38 cellular contexts compared by ENCODE assay signal in genomic region chrX:110170029-110170428, GRCh38.
"Had no signal": no experiment of that assay in that cellular context is flagged by ENCODE, and none has a peak within 500 bp of the region (broad histone marks: within the 10 kb centered on the region; RNA-seq: fewer than 3 reads in every experiment).

No MANE protein-coding gene starts in this region.

- H3K27ac Mint-ChIP-seq: activated naive CD4-positive, alpha-beta T cell treated with anti-CD3 and anti-CD28 coated beads for 36 hours; activated naive CD4-positive, alpha-beta T cell treated with anti-CD3 and anti-CD28 coated beads, Interleukin-2, amount 10 ng/mL, durations not matched to agents 7 days and 5 days; activated naive CD4-positive, alpha-beta T cell treated with anti-CD3 and anti-CD28 coated beads, Interleukin-2, amount 50 U/mL, for 24 hours; activated naive CD8-positive, alpha-beta T cell; activated naive CD8-positive, alpha-beta T cell treated with anti-CD3 and anti-CD28 coated beads, Interleukin-2, amount 10 ng/mL, durations not matched to agents 7 days and 5 days; activated naive CD8-positive, alpha-beta T cell treated with anti-CD3 and anti-CD28 coated beads, Interleukin-2, amount 50 U/mL, for 24 hours; activated T-cell treated with anti-CD3 and anti-CD28 coated beads, Interleukin-2, amount 50 U/mL, for 24 hours; activated T-cell treated with anti-CD3 and anti-CD28 coated beads, Interleukin-2, amount 50 U/mL, for 72 hours; activated T-helper 1 cell treated with anti-CD3 and anti-CD28 coated beads, Interleukin-12 subunit alpha, Interleukin-12 subunit beta, Interleukin-2, Interleukin-4 antibody, amounts not matched to agents 30 ng/mL and 10 ng/mL and 1 ng/mL, durations not matched to agents 14 hours and 24 hours and 36 hours; activated T-helper 17 cell treated with anti-CD3 and anti-CD28 coated beads, Interleukin-2, amount 50 U/mL, for 72 hours; activated T-helper 2 cell treated with anti-CD3 and anti-CD28 coated beads, Interferon-gamma antibody, Interleukin-2, Interleukin-4, amounts not matched to agents 10 μg/mL and 5 μg/mL and 100 μg/mL, durations not matched to agents 14 hours and 24 hours and 36 hours; brain had no signal

- H3K4me1 Mint-ChIP-seq: activated naive CD4-positive, alpha-beta T cell treated with anti-CD3 and anti-CD28 coated beads, Interleukin-2, amount 10 ng/mL, durations not matched to agents 7 days and 5 days; brain; central memory CD8-positive, alpha-beta T cell had no signal

- H3K4me1 ChIP-seq: adrenal gland, ascending aorta, breast epithelium had no signal

- H3K27me3 ChIP-seq: ascending aorta, body of pancreas, brain microvascular endothelial cell, cardiac muscle cell had no signal

- H3K9me3 Mint-ChIP-seq: activated naive CD4-positive, alpha-beta T cell treated with anti-CD3 and anti-CD28 coated beads for 36 hours; activated naive CD4-positive, alpha-beta T cell treated with anti-CD3 and anti-CD28 coated beads, Interleukin-2, amount 10 ng/mL, durations not matched to agents 7 days and 5 days; activated naive CD4-positive, alpha-beta T cell treated with anti-CD3 and anti-CD28 coated beads, Interleukin-2, amount 50 U/mL, for 24 hours; activated naive CD4-positive, alpha-beta T cell treated with anti-CD3 and anti-CD28 coated beads, Interleukin-2, amount 50 U/mL, for 72 hours; activated naive CD8-positive, alpha-beta T cell treated with anti-CD3 and anti-CD28 coated beads, Interleukin-2, amount 10 ng/mL, durations not matched to agents 7 days and 5 days; activated naive CD8-positive, alpha-beta T cell treated with anti-CD3 and anti-CD28 coated beads, Interleukin-2, amount 50 U/mL, for 24 hours; activated T-cell treated with anti-CD3 and anti-CD28 coated beads, Interleukin-2, amount 50 U/mL, for 24 hours; activated T-cell treated with anti-CD3 and anti-CD28 coated beads, Interleukin-2, amount 50 U/mL, for 4 hours; activated T-cell treated with anti-CD3 and anti-CD28 coated beads, Interleukin-2, amount 50 U/mL, for 72 hours; activated T-helper 1 cell treated with anti-CD3 and anti-CD28 coated beads, Interleukin-12 subunit alpha, Interleukin-12 subunit beta, Interleukin-2, Interleukin-4 antibody, amounts not matched to agents 30 ng/mL and 10 ng/mL and 1 ng/mL, durations not matched to agents 14 hours and 24 hours and 36 hours; activated T-helper 17 cell treated with anti-CD3 and anti-CD28 coated beads, Interleukin-2, amount 50 U/mL, for 72 hours; activated T-helper 2 cell treated with anti-CD3 and anti-CD28 coated beads, Interferon-gamma antibody, Interleukin-2, Interleukin-4, amounts not matched to agents 10 μg/mL and 5 μg/mL and 100 μg/mL, durations not matched to agents 14 hours and 24 hours and 36 hours; brain; central memory CD8-positive, alpha-beta T cell had no signal

- H3K27ac ChIP-seq: adrenal gland, ascending aorta, body of pancreas, brain microvascular endothelial cell, breast epithelium, cardiac muscle cell had no signal

- H3K4me3 Mint-ChIP-seq: activated naive CD4-positive, alpha-beta T cell treated with anti-CD3 and anti-CD28 coated beads for 36 hours; activated naive CD4-positive, alpha-beta T cell treated with anti-CD3 and anti-CD28 coated beads, Interleukin-2, amount 10 ng/mL, durations not matched to agents 7 days and 5 days; activated naive CD4-positive, alpha-beta T cell treated with anti-CD3 and anti-CD28 coated beads, Interleukin-2, amount 50 U/mL, for 24 hours; activated naive CD8-positive, alpha-beta T cell; activated naive CD8-positive, alpha-beta T cell treated with anti-CD3 and anti-CD28 coated beads, Interleukin-2, amount 10 ng/mL, durations not matched to agents 7 days and 5 days; activated naive CD8-positive, alpha-beta T cell treated with anti-CD3 and anti-CD28 coated beads, Interleukin-2, amount 50 U/mL, for 24 hours; activated T-cell treated with anti-CD3 and anti-CD28 coated beads, Interleukin-2, amount 50 U/mL, for 24 hours; activated T-cell treated with anti-CD3 and anti-CD28 coated beads, Interleukin-2, amount 50 U/mL, for 4 hours; activated T-cell treated with anti-CD3 and anti-CD28 coated beads, Interleukin-2, amount 50 U/mL, for 72 hours; activated T-helper 1 cell treated with anti-CD3 and anti-CD28 coated beads, Interleukin-12 subunit alpha, Interleukin-12 subunit beta, Interleukin-2, Interleukin-4 antibody, amounts not matched to agents 30 ng/mL and 10 ng/mL and 1 ng/mL, durations not matched to agents 14 hours and 24 hours and 36 hours; activated T-helper 17 cell treated with anti-CD3 and anti-CD28 coated beads, Interleukin-2, amount 50 U/mL, for 72 hours; brain; central memory CD8-positive, alpha-beta T cell had no signal

- H3K9me3 ChIP-seq: adrenal gland, ascending aorta, body of pancreas, breast epithelium had no signal

- DNase-seq: activated effector memory CD4-positive, alpha-beta T cell treated with anti-CD3 and anti-CD28 coated beads, Interleukin-2, amount 50 U/mL, for 16 hours; activated effector memory CD4-positive, alpha-beta T cell treated with Interleukin-2 at 50 U/mL for 16 hours; activated gamma-delta T cell; activated gamma-delta T cell treated with Interleukin-2 at 50 U/mL for 16 hours; activated naive CD4-positive, alpha-beta T cell; activated naive CD4-positive, alpha-beta T cell treated with anti-CD3 and anti-CD28 coated beads for 36 hours; activated naive CD4-positive, alpha-beta T cell treated with anti-CD3 and anti-CD28 coated beads, Interleukin-2, amount 10 ng/mL, durations not matched to agents 7 days and 5 days; activated naive CD4-positive, alpha-beta T cell treated with anti-CD3 and anti-CD28 coated beads, Interleukin-2, amount 50 U/mL, for 16 hours; activated naive CD4-positive, alpha-beta T cell treated with Interleukin-2 at 50 U/mL for 16 hours; activated naive CD8-positive, alpha-beta T cell treated with anti-CD3 and anti-CD28 coated beads, Interleukin-2, amount 10 ng/mL, durations not matched to agents 7 days and 5 days; activated naive CD8-positive, alpha-beta T cell treated with anti-CD3 and anti-CD28 coated beads, Interleukin-2, amount 50 U/mL, for 24 hours; activated T-cell treated with anti-CD3 and anti-CD28 coated beads for 4 hours; activated T-cell treated with anti-CD3 and anti-CD28 coated beads, Interleukin-2, amount 50 U/mL, for 1 hour; activated T-cell treated with anti-CD3 and anti-CD28 coated beads, Interleukin-2, amount 50 U/mL, for 24 hours; activated T-cell treated with anti-CD3 and anti-CD28 coated beads, Interleukin-2, amount 50 U/mL, for 4 hours; activated T-cell treated with anti-CD3 and anti-CD28 coated beads, Interleukin-2, amount 50 U/mL, for 48 hours; activated T-cell treated with anti-CD3 and anti-CD28 coated beads, Interleukin-2, amount 50 U/mL, for 72 hours; adrenal gland; amniotic stem cell; amygdala; anterior cingulate cortex; aorta; body of pancreas; brain microvascular endothelial cell; caudate nucleus; central memory CD4-positive, alpha-beta T cell; cerebellar nuclear complex had no signal

- H3K4me3 ChIP-seq: adrenal gland, ascending aorta, body of pancreas, breast epithelium, cardiac muscle cell had no signal

- H3K27me3 Mint-ChIP-seq: activated naive CD4-positive, alpha-beta T cell treated with anti-CD3 and anti-CD28 coated beads, Interleukin-2, amount 10 ng/mL, durations not matched to agents 7 days and 5 days; activated naive CD4-positive, alpha-beta T cell treated with anti-CD3 and anti-CD28 coated beads, Interleukin-2, amount 50 U/mL, for 24 hours; activated naive CD8-positive, alpha-beta T cell; activated naive CD8-positive, alpha-beta T cell treated with anti-CD3 and anti-CD28 coated beads, Interleukin-2, amount 10 ng/mL, durations not matched to agents 7 days and 5 days; activated naive CD8-positive, alpha-beta T cell treated with anti-CD3 and anti-CD28 coated beads, Interleukin-2, amount 50 U/mL, for 24 hours; activated T-helper 17 cell treated with anti-CD3 and anti-CD28 coated beads, Interleukin-2, amount 50 U/mL, for 72 hours; brain; central memory CD8-positive, alpha-beta T cell had no signal

- H3K36me3 ChIP-seq: adrenal gland, ascending aorta, brain microvascular endothelial cell, breast epithelium had no signal
